23 cellular contexts compared by ENCODE assay signal in genomic region chr1:215717677-215718076, GRCh38.
DNase-seq lines count a peak whose midpoint lies in the region; ATAC-seq and TF ChIP-seq lines count a peak whose summit lies in the region.
"Had no signal": no experiment of that assay in that cellular context is flagged by ENCODE, and none has a peak within 500 bp of the region (broad histone marks: within the 10 kb centered on the region; RNA-seq: fewer than 3 reads in every experiment).

No MANE protein-coding gene starts in this region.

- no peaks in the 10 kb centered on the region for H3K27me3 ChIP-seq in liver (ENCODE audit: control insufficient read depth in 4 of 4, insufficient read depth in 4 of 4, low read length in 3 of 4)
- H3K27me3 ChIP-seq: BE2C, BLaER1 had no signal

- ATAC-seq in left lobe of liver (peak; percentile 70), GM21529 (IDR thresholded peaks at IDR 0.05; ENCODE audit: unreplicated experiment) (no peak)
- no peak for ATAC-seq in activated naive CD8-positive, alpha-beta T cell treated with anti-CD3 and anti-CD28 coated beads, Interleukin-2, amount 50 U/mL, for 24 hours
- ATAC-seq: GM12878 had no signal

- H3K9me3 Mint-ChIP-seq in activated naive CD8-positive, alpha-beta T cell treated with anti-CD3 and anti-CD28 coated beads, Interleukin-2, amount 50 U/mL, for 24 hours = peaks cover 4% of the 10 kb centered on the region

- no peak overlapping the region for H3K4me3 Mint-ChIP-seq in activated naive CD8-positive, alpha-beta T cell treated with anti-CD3 and anti-CD28 coated beads, Interleukin-2, amount 50 U/mL, for 24 hours
- H3K4me3 Mint-ChIP-seq: CD14-positive monocyte; CD4-positive, alpha-beta memory T cell; CD4-positive, CD25-positive, alpha-beta regulatory T cell; CD8-positive, alpha-beta memory T cell had no signal

- no peak for DNase-seq in left lobe of liver (ENCODE audit: low spot score)
- DNase-seq in activated naive CD8-positive, alpha-beta T cell treated with anti-CD3 and anti-CD28 coated beads, Interleukin-2, amount 50 U/mL, for 24 hours = no peak
- DNase-seq in NK-92 treated with Interleukin-12 subunit alpha and Interleukin-12 subunit beta, amount 100 ng/mL, for 24 hours (lab: John Stamatoyannopoulos, UW) = no peak
- DNase-seq: 8988T; ACHN; BE2C; C1 segment of cervical spinal cord; CD4-positive, alpha-beta memory T cell; CD4-positive, CD25-positive, alpha-beta regulatory T cell; CD8-positive, alpha-beta memory T cell; COR-L47; DMS 273 treated with DMSO at 0.1 percent for 48 hours; DMS153; DMS53; DMS79; DND-41; EL; GDM1 had no signal

- H3K4me3 ChIP-seq in liver (ENCODE audit: low read depth in 1 of 3, low read length in 3 of 3) = no peak overlapping the region
- H3K4me3 ChIP-seq: BLaER1, GM12878 had no signal

- no peaks in the 10 kb centered on the region for H3K27me3 Mint-ChIP-seq in activated naive CD8-positive, alpha-beta T cell treated with anti-CD3 and anti-CD28 coated beads, Interleukin-2, amount 50 U/mL, for 24 hours
- H3K27me3 Mint-ChIP-seq: CD4-positive, alpha-beta memory T cell; CD4-positive, CD25-positive, alpha-beta regulatory T cell; CD8-positive, alpha-beta memory T cell had no signal

- TF ChIP-seq CTCF in liver (IDR thresholded peaks at IDR 0.05; ENCODE audit: low read depth, low read length, missing input control) = no peak

- TF ChIP-seq RAD21 in liver (IDR thresholded peaks at IDR 0.05) = peak in 1 of 2 donors; percentile 11

- H3K27ac ChIP-seq in liver (ENCODE audit: low read depth in 1 of 2, low read length in 2 of 2) = no peak overlapping the region
- H3K27ac ChIP-seq: BLaER1 had no signal

- H3K9ac ChIP-seq in liver (ENCODE audit: low read depth in 1 of 2, low read length in 2 of 2) = no peak overlapping the region
- H3K9ac ChIP-seq: BLaER1 had no signal

- WGBS in liver = 28% methylated on average over 3 of the region's 3 CpGs

- H3K27ac Mint-ChIP-seq in activated naive CD8-positive, alpha-beta T cell treated with anti-CD3 and anti-CD28 coated beads, Interleukin-2, amount 50 U/mL, for 24 hours = no peak overlapping the region
- H3K27ac Mint-ChIP-seq: CD14-positive monocyte; CD4-positive, alpha-beta memory T cell; CD4-positive, CD25-positive, alpha-beta regulatory T cell; CD8-positive, alpha-beta memory T cell had no signal

- H3K36me3 Mint-ChIP-seq in activated naive CD8-positive, alpha-beta T cell treated with anti-CD3 and anti-CD28 coated beads, Interleukin-2, amount 50 U/mL, for 24 hours (ENCODE audit: low read depth) = no peaks in the 10 kb centered on the region
- H3K36me3 Mint-ChIP-seq: CD14-positive monocyte; CD4-positive, alpha-beta memory T cell; CD4-positive, CD25-positive, alpha-beta regulatory T cell; CD8-positive, alpha-beta memory T cell had no signal

- H3K4me1 Mint-ChIP-seq in activated naive CD8-positive, alpha-beta T cell treated with anti-CD3 and anti-CD28 coated beads, Interleukin-2, amount 50 U/mL, for 24 hours = no peaks in the 10 kb centered on the region
- H3K4me1 Mint-ChIP-seq: CD14-positive monocyte; CD4-positive, alpha-beta memory T cell; CD4-positive, CD25-positive, alpha-beta regulatory T cell; CD8-positive, alpha-beta memory T cell had no signal

- H3K9me3 ChIP-seq in liver (ENCODE audit: control insufficient read depth in 4 of 4, low read length in 3 of 4) = no peaks in the 10 kb centered on the region
- H3K9me3 ChIP-seq: BE2C, BLaER1 had no signal

- H3K36me3 ChIP-seq in liver (ENCODE audit: control insufficient read depth in 4 of 4, insufficient read depth in 3 of 4, low read depth in 1 of 4, low read length in 3 of 4) = no peaks in the 10 kb centered on the region
- H3K36me3 ChIP-seq: BE2C, BLaER1 had no signal

- peaks cover 3 to 16% (median 14%) of the 10 kb centered on the region in 4 donors for H3K4me1 ChIP-seq in liver (ENCODE audit: control insufficient read depth in 4 of 4, insufficient read depth in 4 of 4, low read length in 3 of 4)
- H3K4me1 ChIP-seq: BE2C, BLaER1 had no signal

TF ChIP-seq in liver, 16 proteins besides CTCF, POLR2A, EP300 and RAD21:
- TF ChIP-seq MAX (IDR thresholded peaks at IDR 0.05) (no peak), ATF3 (IDR thresholded peaks at IDR 0.05) (no peak), HNF4A (conservative IDR thresholded peaks at IDR 0.05) (peak; percentile 47 to 66), FOXA1 (IDR thresholded peaks at IDR 0.05) (no peak), YY1 (IDR thresholded peaks at IDR 0.05) (no peak), NR2F2 (IDR thresholded peaks at IDR 0.05) (no peak), REST (IDR thresholded peaks at IDR 0.05) (no peak), FOXA2 (IDR thresholded peaks at IDR 0.05) (peak; percentile 50), ZBTB33 (IDR thresholded peaks at IDR 0.05) (no peak), RXRA (IDR thresholded peaks at IDR 0.05) (peak in 1 of 2 donors; percentile 56), TAF1 (conservative IDR thresholded peaks at IDR 0.05) (no peak), EGR1 (IDR thresholded peaks at IDR 0.05; ENCODE audit: low read depth in 2 of 2) (peak in 1 of 2 donors; percentile 37)
TF ChIP-seq in liver: peak in this region for 4.
